In the genomic region with DNA sequence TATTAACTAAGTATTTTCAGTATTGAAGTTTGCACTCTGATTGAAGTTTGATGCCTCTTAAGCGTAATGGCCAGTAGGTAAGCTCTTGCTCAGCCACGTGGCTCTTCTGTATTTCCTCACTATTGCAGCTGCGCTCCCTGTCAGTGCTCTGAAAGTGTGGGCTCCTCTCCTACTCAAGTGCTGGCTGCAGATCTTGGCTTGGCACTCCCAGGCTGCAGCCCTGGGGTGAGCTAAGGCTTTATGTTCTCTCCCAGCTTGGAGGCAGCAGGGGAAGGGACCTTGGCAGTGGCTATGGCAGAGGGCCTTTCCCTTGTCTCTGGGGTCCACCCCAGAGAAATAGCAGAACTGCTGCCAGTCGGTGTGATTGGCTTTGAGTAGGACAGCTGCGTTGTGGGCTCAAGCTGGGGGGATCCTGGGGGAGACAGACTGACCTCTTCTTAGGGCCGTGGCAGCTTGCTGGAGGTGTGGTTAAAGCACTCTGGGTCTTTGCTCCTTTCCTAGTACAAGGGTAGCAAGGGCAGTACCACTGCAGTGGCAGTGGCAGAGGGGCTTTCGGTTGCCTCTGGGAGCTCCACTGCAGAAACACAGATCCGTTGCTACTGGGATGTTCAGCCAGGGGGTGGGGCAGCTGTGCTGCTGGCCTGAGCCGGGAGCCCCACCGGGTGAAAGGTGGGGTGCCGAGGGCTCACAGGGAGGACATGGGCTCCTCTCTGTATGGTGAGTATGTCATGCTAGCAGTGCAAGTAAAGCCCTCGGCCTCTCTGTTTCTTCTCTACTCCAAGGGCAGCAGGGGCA, we compare ENCODE assay signal across 25 cellular contexts.
DNase-seq lines count a peak whose midpoint lies in the region; ATAC-seq and TF ChIP-seq lines count a peak whose summit lies in the region.
"Had no signal": no experiment of that assay in that cellular context is flagged by ENCODE, and none has a peak within 500 bp of the region (broad histone marks: within the 10 kb centered on the region; RNA-seq: fewer than 3 reads in every experiment).

No MANE protein-coding gene starts in this region.

- DNase-seq in GM23338 (ENCODE audit: low spot score) (peak; percentile 44), ecto neural progenitor cell (ENCODE audit: low spot score) (peak; percentile 46), iPS-NIHi7 (ENCODE audit: extremely low spot score) (peak; percentile 30), psoas muscle (peak; percentile 18 to 66), SK-N-DZ (ENCODE audit: low spot score) (no peak), SHP77 (lab: John Stamatoyannopoulos, UW) (no peak), NCI-H2196 (lab: John Stamatoyannopoulos, UW; ENCODE audit: unreplicated experiment) (no peak)
- no peak for DNase-seq in NK-92 treated with Interleukin-12 subunit alpha and Interleukin-12 subunit beta, amount 100 ng/mL, for 24 hours (lab: John Stamatoyannopoulos, UW)
- DNase-seq: activated CD4-positive, alpha-beta T cell treated with anti-CD3 and anti-CD28 coated beads for 36 hours; islet precursor cell; naive thymus-derived CD4-positive, alpha-beta T cell; NCI-H1694 treated with DMSO at 0.1 percent for 48 hours; NCI-H226; SK-N-SH; stimulated activated CD4-positive, alpha-beta T cell treated with anti-CD3 and anti-CD28 coated beads, Interleukin-4, amount 100 ng/mL, for 24 hours; stimulated activated naive CD8-positive, alpha-beta T cell treated with anti-CD3 and anti-CD28 coated beads, Interleukin-15, amount 100 ng/mL, for 72 hours; T1000 had no signal

- H2AFZ ChIP-seq in GM23338: no peak overlapping the region
- H2AFZ ChIP-seq: parathyroid adenoma had no signal

- H3K9me3 ChIP-seq in psoas muscle: no peaks in the 10 kb centered on the region
- H3K9me3 ChIP-seq: ascending aorta, HAP-1, SK-N-SH had no signal

- H3K9me3 Mint-ChIP-seq in GM23338: no peaks in the 10 kb centered on the region
- H3K9me3 Mint-ChIP-seq: memory B cell had no signal

- H3K4me2 ChIP-seq in GM23338: no peak overlapping the region
- H3K4me2 ChIP-seq: SK-N-SH had no signal

- H3K9me2 ChIP-seq in GM23338 (ENCODE audit: insufficient read depth): 0 out of 2 replicates have a peak, but pooled peaks cover 6% of the 10 kb centered on the region
- H3K9me2 ChIP-seq: SK-N-SH had no signal

- 30 to 44% (median 41%) methylated on average over 12 of the region's 12 CpGs for whole genome bisulfite sequencing in psoas muscle, 3 donors

- H3K27ac Mint-ChIP-seq in GM23338: no peak overlapping the region
- H3K27ac Mint-ChIP-seq: activated CD4-positive, alpha-beta T cell treated with anti-CD3 and anti-CD28 coated beads for 36 hours; activated naive CD4-positive, alpha-beta T cell treated with anti-CD3 and anti-CD28 coated beads, Interleukin-2, amount 50 U/mL, for 72 hours; activated T-helper 1 cell treated with anti-CD3 and anti-CD28 coated beads, Interleukin-12 subunit alpha, Interleukin-12 subunit beta, Interleukin-2, Interleukin-4 antibody, amounts not matched to agents 30 ng/mL and 10 ng/mL and 1 ng/mL, durations not matched to agents 14 hours and 24 hours and 36 hours; memory B cell; stimulated activated naive CD8-positive, alpha-beta T cell treated with anti-CD3 and anti-CD28 coated beads, Interleukin-15, amount 100 ng/mL, for 72 hours; type B pancreatic cell had no signal

- H3K27ac ChIP-seq in GM23338 (ENCODE audit: low read depth) (no peak overlapping the region), psoas muscle (no peak overlapping the region)
- H3K27ac ChIP-seq: parathyroid adenoma had no signal

- H3K36me3 ChIP-seq in GM23338 (ENCODE audit: insufficient read depth): no peaks in the 10 kb centered on the region; the same call in 1 of the 2 replicates
- peaks cover 0 to 13% of the 10 kb centered on the region in 2 donors for H3K36me3 ChIP-seq in psoas muscle (ENCODE audit: insufficient read depth in 1 of 2, low read depth in 1 of 2)
- H3K36me3 ChIP-seq: HAP-1 had no signal

- peaks cover 29% of the 10 kb centered on the region for H3K4me1 ChIP-seq in GM23338 (ENCODE audit: insufficient read depth)
- H3K4me1 ChIP-seq in psoas muscle: peaks cover 10% of the 10 kb centered on the region
- H3K4me1 ChIP-seq: parathyroid adenoma had no signal

- no peak overlapping the region for H3K4me3 ChIP-seq in GM23338
- H3K4me3 ChIP-seq in psoas muscle: no peak overlapping the region
- H3K4me3 ChIP-seq: ascending aorta, HAP-1 had no signal

- peak; percentile 93 for ATAC-seq in GM23338
- peak; percentile 71 to 96 (median 90) for ATAC-seq in psoas muscle
- ATAC-seq: activated CD4-positive, alpha-beta T cell treated with anti-CD3 and anti-CD28 coated beads for 36 hours; activated naive CD4-positive, alpha-beta T cell treated with anti-CD3 and anti-CD28 coated beads, Interleukin-2, amount 50 U/mL, for 72 hours; naive thymus-derived CD4-positive, alpha-beta T cell; Panc1; stimulated activated naive CD8-positive, alpha-beta T cell treated with anti-CD3 and anti-CD28 coated beads, Interleukin-15, amount 100 ng/mL, for 72 hours had no signal

- peaks cover 39% of the 10 kb centered on the region for H3K4me1 Mint-ChIP-seq in GM23338

- no peaks in the 10 kb centered on the region for H3F3A ChIP-seq in GM23338 (replicated peaks; ENCODE audit: low read depth)

- no peaks in the 10 kb centered on the region for H4K20me1 ChIP-seq in GM23338 (replicated peaks; ENCODE audit: insufficient read depth)

- intact Hi-C loops in psoas muscle (cut with DNase I): loop anchor here in 1 of 2 donors (10.0 kb wide), 1 partner anchor 136 kb away; no protein-coding TSS in a partner anchor

- H3K79me2 ChIP-seq in GM23338 (replicated peaks; ENCODE audit: insufficient read depth): peaks cover 4% of the 10 kb centered on the region

- H3K4me3 Mint-ChIP-seq in GM23338: no peak overlapping the region
- H3K4me3 Mint-ChIP-seq: activated CD4-positive, alpha-beta T cell treated with anti-CD3 and anti-CD28 coated beads for 36 hours; activated T-helper 1 cell treated with anti-CD3 and anti-CD28 coated beads, Interleukin-12 subunit alpha, Interleukin-12 subunit beta, Interleukin-2, Interleukin-4 antibody, amounts not matched to agents 30 ng/mL and 10 ng/mL and 1 ng/mL, durations not matched to agents 14 hours and 24 hours and 36 hours; memory B cell; stimulated activated naive CD8-positive, alpha-beta T cell treated with anti-CD3 and anti-CD28 coated beads, Interleukin-15, amount 100 ng/mL, for 72 hours; type B pancreatic cell had no signal

- TF ChIP-seq CTCF in GM23338 (conservative IDR thresholded peaks at IDR 0.05; ENCODE audit: low read depth in 2 of 2) (peak in 1 of 2 experiments; percentile 18; a peak in 1 of 4 replicates), psoas muscle (IDR thresholded peaks at IDR 0.05) (no peak)

- no peaks in the 10 kb centered on the region for H3K27me3 ChIP-seq in GM23338 (ENCODE audit: insufficient read depth)
- no peaks in the 10 kb centered on the region for H3K27me3 ChIP-seq in psoas muscle (ENCODE audit: insufficient read depth in 3 of 3, low read length in 2 of 3)
- H3K27me3 ChIP-seq: ascending aorta had no signal

- no peaks in the 10 kb centered on the region for H3K27me3 Mint-ChIP-seq in GM23338 (ENCODE audit: insufficient read depth, low read depth, poor library complexity)
- H3K27me3 Mint-ChIP-seq: activated CD4-positive, alpha-beta T cell treated with anti-CD3 and anti-CD28 coated beads for 36 hours; memory B cell; naive thymus-derived CD4-positive, alpha-beta T cell; stimulated activated naive CD8-positive, alpha-beta T cell treated with anti-CD3 and anti-CD28 coated beads, Interleukin-15, amount 100 ng/mL, for 72 hours; type B pancreatic cell had no signal

- peaks cover 7% of the 10 kb centered on the region; the same call in 2 of the 3 replicates for H3K36me3 Mint-ChIP-seq in GM23338 (ENCODE audit: low read depth)

TF ChIP-seq in GM23338, 12 proteins besides CTCF, POLR2A, EP300 and RAD21:
- TF ChIP-seq ZNF331 (CRISPR knock-in tag; IDR thresholded peaks at IDR 0.05; ENCODE audit: low read depth) (no peak), JUNB (IDR thresholded peaks at IDR 0.05; ENCODE audit: unreplicated experiment) (no peak), POLR2AphosphoS5 (IDR thresholded peaks at IDR 0.05; ENCODE audit: low read depth) (no peak), CREB1 (CRISPR knock-in tag; IDR thresholded peaks at IDR 0.05; ENCODE audit: low read depth) (no peak), STAT1 (IDR thresholded peaks at IDR 0.05; ENCODE audit: unreplicated experiment) (no peak), EZH2 (IDR thresholded peaks at IDR 0.05; ENCODE audit: low read depth, unreplicated experiment) (no peak)

Comparison
In these comparisons a context has a peak if more than half of its experiments do, and no peak if none do; other contexts are left out.
1. DNase-seq: peak in GM23338 (single experiment), ecto neural progenitor cell (single experiment), iPS-NIHi7 (single experiment) and psoas muscle (2 of 2); none in SK-N-DZ (single experiment), NK-92 treated with Interleukin-12 subunit alpha and Interleukin-12 subunit beta, amount 100 ng/mL, for 24 hours (single experiment), SHP77 (0 of 2) and NCI-H2196 (single experiment).